Comparison of ENCODE assay signal across 19 cellular contexts in the genomic region with DNA sequence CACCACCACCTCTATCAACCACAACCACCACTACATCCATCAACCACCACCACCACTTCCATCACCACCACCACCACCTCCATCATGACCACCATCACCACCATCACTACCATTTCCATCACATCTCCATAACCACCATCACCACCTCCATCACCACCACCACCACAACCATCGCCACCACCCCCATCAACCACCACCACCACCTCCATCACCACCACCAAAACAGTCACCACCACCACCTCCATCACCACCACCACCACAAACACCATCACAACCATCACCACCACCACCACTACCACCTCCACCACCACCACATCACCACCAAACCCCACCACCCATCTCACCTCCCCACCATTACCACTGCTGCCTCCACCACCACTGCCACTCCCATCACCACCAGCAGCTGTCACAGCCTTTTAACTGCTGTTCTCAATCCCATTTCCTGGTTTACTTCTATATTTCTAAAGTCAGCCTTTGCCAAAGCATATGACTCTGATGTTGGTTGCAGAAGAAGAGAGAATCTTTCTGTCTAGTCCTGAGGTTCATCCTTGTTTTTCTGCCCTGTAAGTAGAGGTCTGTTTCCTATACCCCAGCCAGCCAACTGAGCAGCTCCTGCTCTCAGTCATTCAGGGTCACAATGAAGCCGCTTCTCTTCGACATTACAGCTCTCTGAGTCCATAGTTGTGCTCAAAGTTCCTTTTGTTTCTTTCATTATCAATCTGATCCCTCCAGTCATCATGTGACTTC. TPM values are rescaled to one million over a fixed set of nuclear protein-coding genes. Genes with fewer than 3 reads are reported as not detected.
A peak's percentile ranks its signal among the peaks of the same experiment; 100 is the strongest.
DNase-seq lines count a peak whose midpoint lies in the region; ATAC-seq, FAIRE-seq and TF ChIP-seq lines count a peak whose summit lies in the region.
"Had no signal": no experiment of that assay in that cellular context is flagged by ENCODE, and none has a peak within 500 bp of the region (broad histone marks: within the 10 kb centered on the region; RNA-seq: fewer than 3 reads in every experiment).

No MANE protein-coding gene starts in this region.

- RAD21 ChIA-PET in GM12878 (lab: Charles Lee; ENCODE audit: unreplicated experiment) = no interaction called here

- H3K9me3 ChIP-seq in MM.1S (replicated peaks; ENCODE audit: insufficient read depth, low read length) (no peaks in the 10 kb centered on the region), GM12878 (replicated peaks; ENCODE audit: control insufficient read depth, insufficient read depth, low read length) (no peaks in the 10 kb centered on the region), sigmoid colon (no peaks in the 10 kb centered on the region), tibial nerve (no peaks in the 10 kb centered on the region)
- H3K9me3 ChIP-seq: Caco-2, spleen had no signal

- no peak for DNase-seq in activated CD4-positive, alpha-beta T cell treated with anti-CD3 and anti-CD28 coated beads, Interleukin-2, amount 10 ng/mL, durations not matched to agents 24 days and 14 days
- no peak for DNase-seq in activated CD4-positive, alpha-beta T cell treated with anti-CD3 and anti-CD28 coated beads, Interleukin-2, amount 50 U/mL, for 4 hours
- no peak for DNase-seq in MM.1S
- DNase-seq in GM12878 (ENCODE audit: low read depth, low spot score) = no peak
- DNase-seq in osteocyte (ENCODE audit: extremely low spot score, unreplicated experiment) = no peak
- DNase-seq in iPS-NIHi7 (ENCODE audit: extremely low spot score) = no peak
- no peak for DNase-seq in sigmoid colon
- DNase-seq in tibial nerve (ENCODE audit: low spot score in 2 of 2) = no peak
- DNase-seq: Caco-2, NCI-H187 treated with DMSO at 0.1 percent for 48 hours, NCI-H526, spleen had no signal

- peak overlapping the region; percentile 20 for H3K4me3 Mint-ChIP-seq in activated CD4-positive, alpha-beta T cell treated with anti-CD3 and anti-CD28 coated beads, Interleukin-2, amount 10 ng/mL, durations not matched to agents 24 days and 14 days
- no peak overlapping the region for H3K4me3 Mint-ChIP-seq in osteocyte (ENCODE audit: unreplicated experiment)

- peak overlapping the region; percentile 24; the same call in 1 of the 2 replicates for H2AFZ ChIP-seq in MM.1S (ENCODE audit: low read length)
- no peak overlapping the region for H2AFZ ChIP-seq in GM12878 (ENCODE audit: control insufficient read depth, low read depth, low read length)
- H2AFZ ChIP-seq: hepatocyte had no signal

- in situ Hi-C loops in GM12878 (cut with MboI) = no loop called here

- H3K4me1 ChIP-seq in MM.1S (ENCODE audit: low read length) (no peaks in the 10 kb centered on the region), GM12878 (ENCODE audit: control insufficient read depth, insufficient read depth, low read length) (no peaks in the 10 kb centered on the region), sigmoid colon (no peaks in the 10 kb centered on the region), tibial nerve (peaks cover 0 to 5% (median 0%) of the 10 kb centered on the region in 4 donors)
- H3K4me1 ChIP-seq: Caco-2 had no signal

- H3K79me2 ChIP-seq in MM.1S (ENCODE audit: low read length) = no peaks in the 10 kb centered on the region
- H3K79me2 ChIP-seq in GM12878 (ENCODE audit: control insufficient read depth, insufficient read depth, low read length) = no peaks in the 10 kb centered on the region
- H3K79me2 ChIP-seq: hepatocyte had no signal

- TF ChIP-seq CTCF in MM.1S (IDR thresholded peaks at IDR 0.05; ENCODE audit: low read length) (no peak), GM12878 (IDR thresholded peaks at IDR 0.05 in 2 of 3, conservative IDR thresholded peaks at IDR 0.05 in 1 of 3; ENCODE audit: control insufficient read depth in 2 of 3, extremely low read depth in 1 of 3, insufficient read depth in 1 of 3, low read depth in 3 of 3, low read length in 3 of 3) (no peak), osteocyte (IDR thresholded peaks at IDR 0.05) (no peak), sigmoid colon (IDR thresholded peaks at IDR 0.05) (no peak), tibial nerve (IDR thresholded peaks at IDR 0.05) (no peak)

- SMC1A ChIA-PET in GM12878 (lab: Charles Lee; ENCODE audit: uncharacterized antibody, unreplicated experiment) = no interaction called here

- H3K36me3 ChIP-seq in MM.1S (replicated peaks; ENCODE audit: insufficient read depth, low read length) (no peaks in the 10 kb centered on the region), GM12878 (ENCODE audit: control insufficient read depth in 2 of 2, insufficient read depth in 2 of 2, low read length in 1 of 2) (no peaks in the 10 kb centered on the region), sigmoid colon (no peaks in the 10 kb centered on the region), tibial nerve (no peaks in the 10 kb centered on the region)
- H3K36me3 ChIP-seq: spleen had no signal

- H3K36me3 Mint-ChIP-seq in activated CD4-positive, alpha-beta T cell treated with anti-CD3 and anti-CD28 coated beads, Interleukin-2, amount 10 ng/mL, durations not matched to agents 24 days and 14 days (ENCODE audit: low read depth) = no peaks in the 10 kb centered on the region
- no peaks in the 10 kb centered on the region for H3K36me3 Mint-ChIP-seq in osteocyte (ENCODE audit: unreplicated experiment)

- H3K4me2 ChIP-seq in MM.1S (ENCODE audit: low read depth, low read length) = peak overlapping the region; percentile 28
- no peak overlapping the region for H3K4me2 ChIP-seq in GM12878 (ENCODE audit: control insufficient read depth, insufficient read depth)
- H3K4me2 ChIP-seq: hepatocyte had no signal

- no peak overlapping the region for H3K27ac Mint-ChIP-seq in activated CD4-positive, alpha-beta T cell treated with anti-CD3 and anti-CD28 coated beads, Interleukin-2, amount 10 ng/mL, durations not matched to agents 24 days and 14 days
- H3K27ac Mint-ChIP-seq in osteocyte (ENCODE audit: unreplicated experiment) = peak overlapping the region; percentile 5
- H3K27ac Mint-ChIP-seq: activated T-helper 2 cell treated with anti-CD3 and anti-CD28 coated beads, Interferon-gamma antibody, Interleukin-2, Interleukin-4, amounts not matched to agents 10 μg/mL and 5 μg/mL and 100 μg/mL, durations not matched to agents 14 hours and 24 hours and 36 hours had no signal

- TF ChIP-seq POLR2A in GM12878 (IDR thresholded peaks at IDR 0.05; ENCODE audit: low read depth, low read length) (no peak), sigmoid colon (IDR thresholded peaks at IDR 0.05) (no peak), tibial nerve (IDR thresholded peaks at IDR 0.05) (no peak)

- no TSS peak for BruUV-seq in GM12878 (replicated peaks; lab: Mats Ljungman, UMichigan)

- H3K27me3 ChIP-seq in MM.1S (replicated peaks; ENCODE audit: insufficient read depth, low read length) = no peaks in the 10 kb centered on the region
- no peaks in the 10 kb centered on the region; a peak in 1 of 4 replicates for H3K27me3 ChIP-seq in GM12878 (replicated peaks in 1 of 2; ENCODE audit: control insufficient read depth in 2 of 2, insufficient read depth in 2 of 2, low read length in 1 of 2)
- H3K27me3 ChIP-seq in sigmoid colon = no peaks in the 10 kb centered on the region
- H3K27me3 ChIP-seq in tibial nerve = no peaks in the 10 kb centered on the region
- H3K27me3 ChIP-seq: hepatocyte had no signal

- H3K9ac ChIP-seq in MM.1S (ENCODE audit: low read length) (no peak overlapping the region), GM12878 (ENCODE audit: control insufficient read depth, insufficient read depth, low read length) (no peak overlapping the region)

- H3K27ac ChIP-seq in MM.1S (ENCODE audit: low read length) = no peak overlapping the region
- H3K27ac ChIP-seq in GM12878 (ENCODE audit: control insufficient read depth, insufficient read depth) = no peak overlapping the region
- no peak overlapping the region for H3K27ac ChIP-seq in sigmoid colon
- H3K27ac ChIP-seq in tibial nerve = no peak overlapping the region
- H3K27ac ChIP-seq: hepatocyte, spleen had no signal

- ATAC-seq in GM12878 = no peak
- ATAC-seq: Panc1 had no signal

- H3K9me3 Mint-ChIP-seq in activated CD4-positive, alpha-beta T cell treated with anti-CD3 and anti-CD28 coated beads, Interleukin-2, amount 10 ng/mL, durations not matched to agents 24 days and 14 days = peaks cover 6% of the 10 kb centered on the region
- H3K9me3 Mint-ChIP-seq in osteocyte (ENCODE audit: unreplicated experiment) = no peaks in the 10 kb centered on the region

- no peaks in the 10 kb centered on the region for H3K9me2 ChIP-seq in MM.1S (replicated peaks; ENCODE audit: insufficient read depth, low read length)

- intact Hi-C loops in activated CD4-positive, alpha-beta T cell treated with anti-CD3 and anti-CD28 coated beads, Interleukin-2, amount 10 ng/mL, durations not matched to agents 24 days and 14 days (cut with micrococcal nuclease) = no loop called here
- intact Hi-C loops in GM12878 (cut with micrococcal nuclease; ENCODE audit: unreplicated experiment) = no loop called here
- intact Hi-C loops in sigmoid colon (cut with DNase I) = no loop called here

- peaks cover 8% of the 10 kb centered on the region for H3K4me1 Mint-ChIP-seq in activated CD4-positive, alpha-beta T cell treated with anti-CD3 and anti-CD28 coated beads, Interleukin-2, amount 10 ng/mL, durations not matched to agents 24 days and 14 days
- H3K4me1 Mint-ChIP-seq in osteocyte (ENCODE audit: unreplicated experiment) = peaks cover 35% of the 10 kb centered on the region

- H3K27me3 Mint-ChIP-seq in activated CD4-positive, alpha-beta T cell treated with anti-CD3 and anti-CD28 coated beads, Interleukin-2, amount 10 ng/mL, durations not matched to agents 24 days and 14 days = peaks cover 13% of the 10 kb centered on the region
- H3K27me3 Mint-ChIP-seq in osteocyte (ENCODE audit: unreplicated experiment) = no peaks in the 10 kb centered on the region

- WGBS in GM12878 (ENCODE audit: insufficient coverage, insufficient replicate concordance, low lambda C conversion rate, missing lambda C conversion rate) = 33% methylated on average over 3 of the region's 3 CpGs
- 61 to 89% methylated on average over 3 of the region's 3 CpGs for WGBS in sigmoid colon, 2 donors
- 53 to 59% methylated on average over 3 of the region's 3 CpGs for WGBS in tibial nerve, 2 donors

- TF ChIP-seq EP300 in GM12878 (IDR thresholded peaks at IDR 0.05; ENCODE audit: borderline replicate concordance in 1 of 2, control insufficient read depth in 1 of 2, low read depth in 2 of 2, low read length in 2 of 2) = no peak
- no peak for TF ChIP-seq EP300 in sigmoid colon (IDR thresholded peaks at IDR 0.05)
- no peak for TF ChIP-seq EP300 in tibial nerve (IDR thresholded peaks at IDR 0.05)

- H4K20me1 ChIP-seq in MM.1S (ENCODE audit: insufficient read depth, low read length) = no peaks in the 10 kb centered on the region
- H4K20me1 ChIP-seq in GM12878 (ENCODE audit: control insufficient read depth, insufficient read depth) = no peaks in the 10 kb centered on the region

- no peak overlapping the region for H3K4me3 ChIP-seq in MM.1S (ENCODE audit: low read length)
- H3K4me3 ChIP-seq in GM12878 = no peak overlapping the region
- no peak overlapping the region for H3K4me3 ChIP-seq in sigmoid colon
- H3K4me3 ChIP-seq in tibial nerve = no peak overlapping the region
- H3K4me3 ChIP-seq: hepatocyte, spleen had no signal

- FAIRE-seq in GM12878 (lab: Jason Lieb, UNC) = no peak

- no peaks in the 10 kb centered on the region for H3F3A ChIP-seq in MM.1S (ENCODE audit: insufficient read depth, low read length)

- POLR2A ChIA-PET in GM12878 (lab: Charles Lee) = no interaction called here

- TF ChIP-seq RAD21 in GM12878 (IDR thresholded peaks at IDR 0.05; ENCODE audit: insufficient read depth, low read depth, low read length) = no peak

- CTCF ChIA-PET in GM12878 (lab: Yijun Ruan, JAX) = no interaction called here

RNA-seq across cellular contexts. Expression of a gene that starts 14.0 kb away (rescaled TPM):
- total RNA-seq in activated CD4-positive, alpha-beta T cell treated with anti-CD3 and anti-CD28 coated beads, Interleukin-2, amount 10 ng/mL, durations not matched to agents 24 days and 14 days = not detected in 2 replicates
- total RNA-seq in GM12878 (2013; cell fraction: nucleolus; rRNA removed) = not detected in 2 replicates
- total RNA-seq in GM12878 (2014; rRNA removed) (0.11 TPM in 1 of 2 replicates, not detected in the other), GM12878 (2014; rRNA removed; fragmentation: Illumina TruSeq; extraction: Trizol) (not detected in 2 replicates), GM12878 (2021) (not detected in 2 replicates), osteocyte (not detected in 2 replicates), sigmoid colon (1 to 10 TPM in 2 of 4 donors, under 1 TPM in 2; 0.27 to 2.1 (median 1.0) TPM), tibial nerve (10 to 100 TPM in 1 of 4 donors, 1 to 10 TPM in 3; 1.8 to 11.7 (median 3.6) TPM)
- polyA plus RNA-seq in GM12878 (2011; ENCODE audit: low read depth) = not detected
- polyA plus RNA-seq in GM12878 (2011; rRNA removed) (not detected in 2 replicates), GM12878 (2014; fragmentation: Illumina TruSeq; extraction: Trizol) (not detected in 2 replicates), GM12878 (2014; fragmentation: Nextera tagmentation; extraction: Ambion mirVana) (not detected), GM12878 (2014; rRNA removed) (not detected in 2 replicates), GM12878 (2016; fragmentation: Nextera tagmentation; extraction: Ambion mirVana) (under 1 TPM in 1 of 2 experiments, not detected in 1; 0.24 TPM), sigmoid colon (under 1 TPM in 1 of 3 donors, not detected in 2; 0.09 TPM)
- polyA plus RNA-seq in GM12878 (2011; cell fraction: cytosol; rRNA removed) = not detected in 2 replicates
- 0.13 TPM in 1 of 2 replicates, not detected in the other for polyA plus RNA-seq in GM12878 (2011; cell fraction: nucleus; rRNA removed)
- polyA plus RNA-seq in GM12878 (2012) = not detected in 2 replicates
- polyA minus RNA-seq in GM12878 (2011; rRNA and poly(A)+ RNA removed) = not detected in 2 replicates
- polyA minus RNA-seq in GM12878 (2011; cell fraction: cytosol; rRNA and poly(A)+ RNA removed) = not detected in 2 replicates
- not detected in 2 replicates for polyA minus RNA-seq in GM12878 (2011; cell fraction: nucleus; rRNA and poly(A)+ RNA removed)
- total RNA-seq: A172; activated T-helper 2 cell treated with anti-CD3 and anti-CD28 coated beads, Interferon-gamma antibody, Interleukin-2, Interleukin-4, amounts not matched to agents 10 μg/mL and 5 μg/mL and 100 μg/mL, durations not matched to agents 14 hours and 24 hours and 36 hours; Caco-2; dermis microvascular lymphatic vessel endothelial cell; hepatocyte; MCF 10A; spleen had no signal
- polyA plus RNA-seq: fibroblast of lung, hepatocyte had no signal
